26 cellular contexts compared by ENCODE assay signal in genomic region chr17:21171970-21172510, GRCh38. TPM values are rescaled to one million over a fixed set of nuclear protein-coding genes. Genes with fewer than 3 reads are reported as not detected.
A peak's percentile ranks its signal among the peaks of the same experiment; 100 is the strongest.
DNase-seq lines count a peak whose midpoint lies in the region; ATAC-seq and TF ChIP-seq lines count a peak whose summit lies in the region.
"Had no signal": no experiment of that assay in that cellular context is flagged by ENCODE, and none has a peak within 500 bp of the region (broad histone marks: within the 10 kb centered on the region; RNA-seq: fewer than 3 reads in every experiment).

No MANE protein-coding gene starts in this region.

- peaks cover 13 to 79% (median 42%) of the 10 kb centered on the region in 6 donors for H3K4me1 ChIP-seq in spleen
- H3K4me1 ChIP-seq in left lung: peaks cover 6 to 15% of the 10 kb centered on the region in 2 donors
- H3K4me1 ChIP-seq: Caco-2 had no signal

- intact Hi-C loops in activated naive CD4-positive, alpha-beta T cell treated with anti-CD3 and anti-CD28 coated beads for 36 hours (cut with micrococcal nuclease): loop anchor here (1.0 kb wide), 1 partner anchor 13 kb away; no protein-coding TSS in a partner anchor
- intact Hi-C loops in spleen (cut with DNase I; ENCODE audit: low total_unique reads): no loop called here
- intact Hi-C loops in left lung (cut with DNase I): no loop called here

- H3K36me3 ChIP-seq in H7 (replicated peaks; ENCODE audit: control insufficient read depth, insufficient read depth, low read length): peaks cover 6% of the 10 kb centered on the region
- H3K36me3 ChIP-seq in spleen: peaks cover 0 to 38% (median 5%) of the 10 kb centered on the region in 6 donors
- peaks cover 0 to 38% of the 10 kb centered on the region in 2 donors for H3K36me3 ChIP-seq in left lung

- no peaks in the 10 kb centered on the region for H3K9me3 ChIP-seq in spleen
- no peaks in the 10 kb centered on the region for H3K9me3 ChIP-seq in left lung
- H3K9me3 ChIP-seq: Caco-2, suprapubic skin had no signal

- ATAC-seq in left lung: no peak
- ATAC-seq: HCT116, SK-N-SH treated with all-trans-retinoic acid at 6 μM for 48 hours had no signal

- peaks cover 7% of the 10 kb centered on the region for H3K36me3 Mint-ChIP-seq in activated naive CD4-positive, alpha-beta T cell treated with anti-CD3 and anti-CD28 coated beads for 36 hours (ENCODE audit: low read depth)
- peaks cover 6% of the 10 kb centered on the region for H3K36me3 Mint-ChIP-seq in endothelial cell (ENCODE audit: low read depth, unreplicated experiment)

- H3K4me3 Mint-ChIP-seq in activated naive CD4-positive, alpha-beta T cell treated with anti-CD3 and anti-CD28 coated beads for 36 hours: no peak overlapping the region
- H3K4me3 Mint-ChIP-seq in endothelial cell (ENCODE audit: unreplicated experiment): no peak overlapping the region
- H3K4me3 Mint-ChIP-seq: activated CD4-positive, alpha-beta memory T cell treated with anti-CD3 and anti-CD28 coated beads, Interleukin-2, amount 10 ng/mL, durations not matched to agents 7 days and 5 days; activated naive CD4-positive, alpha-beta T cell treated with anti-CD3 and anti-CD28 coated beads, Interleukin-2, amount 50 U/mL, for 24 hours; neural crest cell had no signal

- H3K9me3 Mint-ChIP-seq in activated naive CD4-positive, alpha-beta T cell treated with anti-CD3 and anti-CD28 coated beads for 36 hours: no peaks in the 10 kb centered on the region
- no peaks in the 10 kb centered on the region for H3K9me3 Mint-ChIP-seq in endothelial cell (ENCODE audit: unreplicated experiment)
- H3K9me3 Mint-ChIP-seq: activated CD4-positive, alpha-beta memory T cell treated with anti-CD3 and anti-CD28 coated beads, Interleukin-2, amount 10 ng/mL, durations not matched to agents 7 days and 5 days; activated naive CD4-positive, alpha-beta T cell treated with anti-CD3 and anti-CD28 coated beads, Interleukin-2, amount 50 U/mL, for 24 hours; neural crest cell had no signal

- TF ChIP-seq CTCF in endothelial cell (IDR thresholded peaks at IDR 0.05; ENCODE audit: unreplicated experiment): no peak
- no peak for TF ChIP-seq CTCF in spleen (IDR thresholded peaks at IDR 0.05 in 8 of 11, conservative IDR thresholded peaks at IDR 0.05 in 3 of 11)
- no peak for TF ChIP-seq CTCF in left lung (IDR thresholded peaks at IDR 0.05)

- no peak for DNase-seq in activated naive CD4-positive, alpha-beta T cell treated with anti-CD3 and anti-CD28 coated beads for 36 hours
- DNase-seq in activated naive CD4-positive, alpha-beta T cell treated with anti-CD3 and anti-CD28 coated beads, Interleukin-2, amount 50 U/mL, for 16 hours: no peak
- DNase-seq in H7 (peak; percentile 43), endothelial cell (ENCODE audit: low spot score) (no peak), spleen (peak; percentile 79), NCI-H2196 treated with DMSO at 0.1 percent for 48 hours (lab: John Stamatoyannopoulos, UW; ENCODE audit: unreplicated experiment) (no peak), left lung (no peak), 8988T (no peak)
- DNase-seq: ACHN; activated CD4-positive, alpha-beta memory T cell treated with anti-CD3 and anti-CD28 coated beads, Interleukin-2, amount 10 ng/mL, durations not matched to agents 7 days and 5 days; activated T-cell treated with anti-CD3 and anti-CD28 coated beads, Interleukin-2, amount 50 U/mL, for 1 hour; aorta; Caco-2; caudate nucleus; DND-41; islet precursor cell; NCI-H1436 treated with DMSO at 0.1 percent for 48 hours; NCI-H2171; NCI-H526; stimulated activated CD4-positive, alpha-beta T cell treated with anti-CD3 and anti-CD28 coated beads, Interleukin-1b, Interleukin-23, amount 100 ng/mL, for 48 hours had no signal

- H3K27ac Mint-ChIP-seq in activated naive CD4-positive, alpha-beta T cell treated with anti-CD3 and anti-CD28 coated beads for 36 hours: peak overlapping the region; percentile 47
- H3K27ac Mint-ChIP-seq in endothelial cell (ENCODE audit: unreplicated experiment): peak overlapping the region; percentile 80
- H3K27ac Mint-ChIP-seq: activated CD4-positive, alpha-beta memory T cell treated with anti-CD3 and anti-CD28 coated beads, Interleukin-2, amount 10 ng/mL, durations not matched to agents 7 days and 5 days had no signal

- H3K27me3 ChIP-seq in H7 (ENCODE audit: control insufficient read depth, insufficient read depth, low read length): no peaks in the 10 kb centered on the region
- no peaks in the 10 kb centered on the region for H3K27me3 ChIP-seq in spleen (replicated peaks in 1 of 7)
- no peaks in the 10 kb centered on the region for H3K27me3 ChIP-seq in left lung
- H3K27me3 ChIP-seq: suprapubic skin had no signal

- CTCF ChIA-PET in activated naive CD4-positive, alpha-beta T cell treated with anti-CD3 and anti-CD28 coated beads for 36 hours (lab: Charles Lee): no interaction called here

- H3K4me3 ChIP-seq in H7 (ENCODE audit: insufficient read depth, low read depth, low read length) (no peak overlapping the region), spleen (no peak overlapping the region), left lung (no peak overlapping the region)
- H3K4me3 ChIP-seq: suprapubic skin had no signal

- 70 to 87% (median 82%) methylated on average over 10 to 17 of the region's 17 CpGs for WGBS in spleen, 5 donors

- H3K27me3 Mint-ChIP-seq in activated naive CD4-positive, alpha-beta T cell treated with anti-CD3 and anti-CD28 coated beads for 36 hours (ENCODE audit: low read depth): no peaks in the 10 kb centered on the region
- H3K27me3 Mint-ChIP-seq in endothelial cell (ENCODE audit: unreplicated experiment): peaks cover 13% of the 10 kb centered on the region
- H3K27me3 Mint-ChIP-seq: activated CD4-positive, alpha-beta memory T cell treated with anti-CD3 and anti-CD28 coated beads, Interleukin-2, amount 10 ng/mL, durations not matched to agents 7 days and 5 days; activated naive CD4-positive, alpha-beta T cell treated with anti-CD3 and anti-CD28 coated beads, Interleukin-2, amount 50 U/mL, for 24 hours had no signal

- no peak for TF ChIP-seq POLR2A in spleen (IDR thresholded peaks at IDR 0.05)

- H3K27ac ChIP-seq in spleen (peak overlapping the region in 7 of 8 donors; percentile 60 to 80 (median 74)), left lung (no peak overlapping the region)
- H3K27ac ChIP-seq: RWPE1, suprapubic skin had no signal

- peaks cover 20% of the 10 kb centered on the region for H3K4me1 Mint-ChIP-seq in activated naive CD4-positive, alpha-beta T cell treated with anti-CD3 and anti-CD28 coated beads for 36 hours (ENCODE audit: low read depth)
- H3K4me1 Mint-ChIP-seq in endothelial cell (ENCODE audit: unreplicated experiment): peaks cover 21% of the 10 kb centered on the region
- H3K4me1 Mint-ChIP-seq: neural crest cell had no signal

RNA-seq across cellular contexts. Expression of gene TMEM11, which starts 41.9 kb away (rescaled TPM):
- 10 to 100 TPM; 23.6 to 28.2 TPM for total RNA-seq in activated naive CD4-positive, alpha-beta T cell treated with anti-CD3 and anti-CD28 coated beads for 36 hours
- 24.2 and 26.1 TPM in 2 replicates for total RNA-seq in H7 (2014; rRNA removed; shearing (Covaris generic))
- total RNA-seq in endothelial cell (ENCODE audit: unreplicated experiment) (36.9 TPM), spleen (10 to 100 TPM; 17.9 to 25.0 (median 19.9) TPM), left lung (10 to 100 TPM; 24.4 to 25.1 TPM)
- 10 to 100 TPM; 14.2 to 22.6 (median 20.7) TPM for polyA plus RNA-seq in spleen

RNA-seq across cellular contexts. Expression of gene DHRS7B, which starts 45.3 kb away (rescaled TPM):
- total RNA-seq in activated naive CD4-positive, alpha-beta T cell treated with anti-CD3 and anti-CD28 coated beads for 36 hours: 10 to 100 TPM; 12.0 to 12.1 TPM
- total RNA-seq in H7 (2014; rRNA removed; shearing (Covaris generic)): 31.8 and 54.6 TPM in 2 replicates
- total RNA-seq in endothelial cell (ENCODE audit: unreplicated experiment): 31.0 TPM
- 10 to 100 TPM; 13.3 to 31.3 (median 19.7) TPM for total RNA-seq in spleen
- polyA plus RNA-seq in spleen: 10 to 100 TPM; 13.6 to 18.4 (median 16.7) TPM
- 10 to 100 TPM; 25.8 to 29.1 TPM for total RNA-seq in left lung

Comparison
In these comparisons a context has a peak if more than half of its experiments do, and no peak if none do; other contexts are left out.
1. DNase-seq: peak in H7 (single experiment) and spleen (single experiment); none in activated naive CD4-positive, alpha-beta T cell treated with anti-CD3 and anti-CD28 coated beads for 36 hours (single experiment), activated naive CD4-positive, alpha-beta T cell treated with anti-CD3 and anti-CD28 coated beads, Interleukin-2, amount 50 U/mL, for 16 hours (single experiment), endothelial cell (single experiment), NCI-H2196 treated with DMSO at 0.1 percent for 48 hours (single experiment), left lung (0 of 2) and 8988T (single experiment).
2. H3K27ac ChIP-seq: peak in spleen (7 of 8); none in left lung (0 of 2).